ENCODE assay signal across 11 cellular contexts in the genomic region with DNA sequence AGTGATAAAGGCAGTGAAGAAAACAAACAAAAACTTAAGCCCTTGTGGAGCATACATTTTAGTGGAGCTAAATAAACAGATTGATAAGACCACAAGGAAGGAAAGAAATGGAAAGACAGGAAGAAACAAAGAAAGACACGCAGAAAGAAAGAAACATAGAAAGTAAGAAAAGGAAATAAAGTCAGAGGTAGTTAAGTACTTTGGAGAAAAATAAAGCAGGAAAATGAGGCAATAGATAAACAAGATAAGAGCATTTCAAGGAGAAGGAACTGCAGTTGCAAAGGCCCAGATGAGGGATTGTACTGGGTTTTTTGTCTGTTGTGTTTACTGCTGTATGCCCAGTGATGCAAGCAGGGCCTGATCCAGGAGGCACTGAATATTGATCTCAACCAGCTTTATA. TPM values are rescaled to one million over a fixed set of nuclear protein-coding genes. Genes with fewer than 3 reads are reported as not detected.
DNase-seq lines count a peak whose midpoint lies in the region; ATAC-seq and TF ChIP-seq lines count a peak whose summit lies in the region.
"Had no signal": no experiment of that assay in that cellular context is flagged by ENCODE, and none has a peak within 500 bp of the region (broad histone marks: within the 10 kb centered on the region; RNA-seq: fewer than 3 reads in every experiment).

No MANE protein-coding gene starts in this region.

- peaks cover 2% of the 10 kb centered on the region for H3K9me3 Mint-ChIP-seq in activated naive CD4-positive, alpha-beta T cell treated with anti-CD3 and anti-CD28 coated beads, Interleukin-2, amount 10 ng/mL, durations not matched to agents 7 days and 5 days
- no peaks in the 10 kb centered on the region for H3K9me3 Mint-ChIP-seq in activated naive CD4-positive, alpha-beta T cell treated with anti-CD3 and anti-CD28 coated beads, Interleukin-2, amount 50 U/mL, for 72 hours

- peak overlapping the region; percentile 73 to 88 for H3K27ac ChIP-seq in testis

- peak overlapping the region in 1 of 2 donors; percentile 84 for H3K4me3 ChIP-seq in testis

- H3K4me1 ChIP-seq in testis: peaks cover 17% of the 10 kb centered on the region

- no peak for TF ChIP-seq CTCF in testis (IDR thresholded peaks at IDR 0.05)

- 55 to 67% methylated on average over 1 of the region's 1 CpG for WGBS in testis, 2 donors

- no peak for TF ChIP-seq POLR2A in testis (IDR thresholded peaks at IDR 0.05)

- peak overlapping the region; percentile 67 for H3K27ac Mint-ChIP-seq in activated naive CD4-positive, alpha-beta T cell treated with anti-CD3 and anti-CD28 coated beads, Interleukin-2, amount 10 ng/mL, durations not matched to agents 7 days and 5 days
- peak overlapping the region; percentile 87 to 93 for H3K27ac Mint-ChIP-seq in activated naive CD4-positive, alpha-beta T cell treated with anti-CD3 and anti-CD28 coated beads, Interleukin-2, amount 50 U/mL, for 72 hours

- H3K27me3 Mint-ChIP-seq in activated naive CD4-positive, alpha-beta T cell treated with anti-CD3 and anti-CD28 coated beads, Interleukin-2, amount 10 ng/mL, durations not matched to agents 7 days and 5 days: no peaks in the 10 kb centered on the region

- no peaks in the 10 kb centered on the region for H3K36me3 ChIP-seq in testis (ENCODE audit: low read depth, missing control alignments)
- H3K36me3 ChIP-seq: WERI-Rb-1 had no signal

- DNase-seq in activated naive CD4-positive, alpha-beta T cell treated with anti-CD3 and anti-CD28 coated beads, Interleukin-2, amount 10 ng/mL, durations not matched to agents 7 days and 5 days: no peak
- DNase-seq in activated naive CD4-positive, alpha-beta T cell treated with Interleukin-2 at 50 U/mL for 16 hours: no peak
- DNase-seq in activated naive CD4-positive, alpha-beta T cell treated with anti-CD3 and anti-CD28 coated beads, Interleukin-2, amount 50 U/mL, for 72 hours (ENCODE audit: low spot score in 2 of 2): no peak
- DNase-seq in iris pigment epithelial cell (ENCODE audit: low read depth) (peak; percentile 10), testis (no peak), NCI-H748 treated with DMSO at 0.1 percent for 48 hours (lab: John Stamatoyannopoulos, UW) (no peak)
- DNase-seq: stimulated activated naive CD4-positive, alpha-beta T cell; WERI-Rb-1 had no signal

- CTCF ChIA-PET in activated naive CD4-positive, alpha-beta T cell treated with anti-CD3 and anti-CD28 coated beads, Interleukin-2, amount 10 ng/mL, durations not matched to agents 7 days and 5 days (lab: Charles Lee): interaction anchor here (0.6 to 1.9 kb wide), 7 partner anchors 13 to 498 kb away, joined by 3 to 14 read pairs (median 4); partner anchors contain the start of genes FAM98C, MRPS12 and SARS2

- no peaks in the 10 kb centered on the region for H3K9me3 ChIP-seq in testis

- H3K27me3 ChIP-seq in testis: no peaks in the 10 kb centered on the region

- H3K4me1 Mint-ChIP-seq in activated naive CD4-positive, alpha-beta T cell treated with anti-CD3 and anti-CD28 coated beads, Interleukin-2, amount 10 ng/mL, durations not matched to agents 7 days and 5 days: peaks cover 45% of the 10 kb centered on the region

- intact Hi-C loops in testis (cut with DNase I; ENCODE audit: low total_unique reads): no loop called here

- H3K4me3 Mint-ChIP-seq in activated naive CD4-positive, alpha-beta T cell treated with anti-CD3 and anti-CD28 coated beads, Interleukin-2, amount 10 ng/mL, durations not matched to agents 7 days and 5 days: peak overlapping the region; percentile 84

- no peak for ATAC-seq in activated naive CD4-positive, alpha-beta T cell treated with anti-CD3 and anti-CD28 coated beads, Interleukin-2, amount 50 U/mL, for 72 hours
- ATAC-seq in HG03460 (IDR thresholded peaks at IDR 0.05; ENCODE audit: unreplicated experiment) (no peak), HG02981 (IDR thresholded peaks at IDR 0.05; ENCODE audit: unreplicated experiment) (no peak)

- peaks cover 22% of the 10 kb centered on the region for H3K36me3 Mint-ChIP-seq in activated naive CD4-positive, alpha-beta T cell treated with anti-CD3 and anti-CD28 coated beads, Interleukin-2, amount 10 ng/mL, durations not matched to agents 7 days and 5 days
- H3K36me3 Mint-ChIP-seq in activated naive CD4-positive, alpha-beta T cell treated with anti-CD3 and anti-CD28 coated beads, Interleukin-2, amount 50 U/mL, for 72 hours: peaks cover 17 to 28% of the 10 kb centered on the region in 2 donors

RNA-seq across cellular contexts. Expression of gene NFKBIB, which starts 1.0 kb away (rescaled TPM):
- 10 to 100 TPM; 41.9 to 71.9 TPM for total RNA-seq in activated naive CD4-positive, alpha-beta T cell treated with anti-CD3 and anti-CD28 coated beads, Interleukin-2, amount 50 U/mL, for 72 hours
- total RNA-seq in testis: 100 to 1,000 TPM in 1 of 2 donors, 10 to 100 TPM in 1; 70.1 to 100 TPM
- polyA plus RNA-seq in testis (ENCODE audit: insufficient read depth, low read depth, low replicate concordance): 88.0 TPM

RNA-seq across cellular contexts. Expression of gene SIRT2, which starts 1.4 kb away (rescaled TPM):
- total RNA-seq in activated naive CD4-positive, alpha-beta T cell treated with anti-CD3 and anti-CD28 coated beads, Interleukin-2, amount 50 U/mL, for 72 hours: 10 to 100 TPM; 31.5 to 46.0 TPM
- 100 to 1,000 TPM in 1 of 2 donors, 10 to 100 TPM in 1; 95.3 to 107 TPM for total RNA-seq in testis
- 89.1 TPM for polyA plus RNA-seq in testis (ENCODE audit: insufficient read depth, low read depth, low replicate concordance)

RNA-seq across cellular contexts. Expression of gene CCER2, which starts 11.2 kb away (rescaled TPM):
- 1 to 10 TPM in 1 of 2 donors, under 1 TPM in 1; 0.59 to 1.4 TPM for total RNA-seq in activated naive CD4-positive, alpha-beta T cell treated with anti-CD3 and anti-CD28 coated beads, Interleukin-2, amount 50 U/mL, for 72 hours
- total RNA-seq in testis: 1 to 10 TPM; 6.4 to 7.3 TPM
- polyA plus RNA-seq in testis (ENCODE audit: insufficient read depth, low read depth, low replicate concordance): 3.8 TPM
- total RNA-seq: Daoy had no signal

RNA-seq across cellular contexts. Expression of gene RINL, which starts 22.7 kb away (rescaled TPM):
- 100 to 1,000 TPM; 105 to 137 TPM for total RNA-seq in activated naive CD4-positive, alpha-beta T cell treated with anti-CD3 and anti-CD28 coated beads, Interleukin-2, amount 50 U/mL, for 72 hours
- 1 to 10 TPM; 3.0 to 5.2 TPM for total RNA-seq in testis
- polyA plus RNA-seq in testis (ENCODE audit: insufficient read depth, low read depth, low replicate concordance): 2.6 TPM

RNA-seq across cellular contexts. Expression of gene SARS2, which starts 29.7 kb away (rescaled TPM):
- total RNA-seq in activated naive CD4-positive, alpha-beta T cell treated with anti-CD3 and anti-CD28 coated beads, Interleukin-2, amount 50 U/mL, for 72 hours: 10 to 100 TPM; 35.9 to 59.1 TPM
- total RNA-seq in testis: 10 to 100 TPM; 55.3 to 68.0 TPM
- polyA plus RNA-seq in testis (ENCODE audit: insufficient read depth, low read depth, low replicate concordance): 33.5 TPM
